13 cellular contexts compared by ENCODE assay signal in genomic region chr19:39890755-39891551, GRCh38.
"Had no signal": no experiment of that assay in that cellular context is flagged by ENCODE, and none has a peak within 500 bp of the region (broad histone marks: within the 10 kb centered on the region; RNA-seq: fewer than 3 reads in every experiment).

No MANE protein-coding gene starts in this region.

- ATAC-seq: activated CD8-positive, alpha-beta T cell treated with anti-CD3 and anti-CD28 coated beads for 36 hours had no signal

- H3K4me3 ChIP-seq: SJSA1, smooth muscle cell had no signal

- H3K9me3 Mint-ChIP-seq: activated CD8-positive, alpha-beta T cell treated with anti-CD3 and anti-CD28 coated beads for 36 hours; memory B cell; stimulated activated memory B cell treated with anti-CD40 and anti-IgM and Interleukin-4, amounts not matched to agents 10 μg/mL and 1 μg/mL and 100 μg/mL, for 72 hours; type B pancreatic cell had no signal

- H3K4me3 Mint-ChIP-seq: activated CD8-positive, alpha-beta T cell treated with anti-CD3 and anti-CD28 coated beads for 36 hours; memory B cell; stimulated activated memory B cell treated with anti-CD40 and anti-IgM and Interleukin-4, amounts not matched to agents 10 μg/mL and 1 μg/mL and 100 μg/mL, for 72 hours; type B pancreatic cell had no signal

- H3K36me3 ChIP-seq: esophagus squamous epithelium, left ventricle myocardium inferior, neutrophil, SJSA1 had no signal

- H3K4me1 ChIP-seq: esophagus squamous epithelium, SJSA1 had no signal

- H3K27ac Mint-ChIP-seq: activated CD8-positive, alpha-beta T cell treated with anti-CD3 and anti-CD28 coated beads for 36 hours; memory B cell; stimulated activated memory B cell treated with anti-CD40 and anti-IgM and Interleukin-4, amounts not matched to agents 10 μg/mL and 1 μg/mL and 100 μg/mL, for 72 hours; type B pancreatic cell had no signal

- H3K9me3 ChIP-seq: esophagus squamous epithelium, left ventricle myocardium inferior, neutrophil, SJSA1 had no signal

- H3K27ac ChIP-seq: esophagus squamous epithelium, left ventricle myocardium inferior, neutrophil, SJSA1 had no signal

- H3K4me1 Mint-ChIP-seq: stimulated activated memory B cell treated with anti-CD40 and anti-IgM and Interleukin-4, amounts not matched to agents 10 μg/mL and 1 μg/mL and 100 μg/mL, for 72 hours had no signal

- H3K36me3 Mint-ChIP-seq: stimulated activated memory B cell treated with anti-CD40 and anti-IgM and Interleukin-4, amounts not matched to agents 10 μg/mL and 1 μg/mL and 100 μg/mL, for 72 hours; type B pancreatic cell had no signal

- H3K27me3 Mint-ChIP-seq: activated CD8-positive, alpha-beta T cell treated with anti-CD3 and anti-CD28 coated beads for 36 hours; type B pancreatic cell had no signal

- DNase-seq: activated CD8-positive, alpha-beta memory T cell treated with anti-CD3 and anti-CD28 coated beads, Interleukin-2, amount 50 U/mL, for 48 hours; amniotic stem cell; esophagus squamous epithelium; foreskin fibroblast; left ventricle myocardium inferior; T-helper 9 cell had no signal
